ENCODE assay signal across 8 cellular contexts in the genomic region with DNA sequence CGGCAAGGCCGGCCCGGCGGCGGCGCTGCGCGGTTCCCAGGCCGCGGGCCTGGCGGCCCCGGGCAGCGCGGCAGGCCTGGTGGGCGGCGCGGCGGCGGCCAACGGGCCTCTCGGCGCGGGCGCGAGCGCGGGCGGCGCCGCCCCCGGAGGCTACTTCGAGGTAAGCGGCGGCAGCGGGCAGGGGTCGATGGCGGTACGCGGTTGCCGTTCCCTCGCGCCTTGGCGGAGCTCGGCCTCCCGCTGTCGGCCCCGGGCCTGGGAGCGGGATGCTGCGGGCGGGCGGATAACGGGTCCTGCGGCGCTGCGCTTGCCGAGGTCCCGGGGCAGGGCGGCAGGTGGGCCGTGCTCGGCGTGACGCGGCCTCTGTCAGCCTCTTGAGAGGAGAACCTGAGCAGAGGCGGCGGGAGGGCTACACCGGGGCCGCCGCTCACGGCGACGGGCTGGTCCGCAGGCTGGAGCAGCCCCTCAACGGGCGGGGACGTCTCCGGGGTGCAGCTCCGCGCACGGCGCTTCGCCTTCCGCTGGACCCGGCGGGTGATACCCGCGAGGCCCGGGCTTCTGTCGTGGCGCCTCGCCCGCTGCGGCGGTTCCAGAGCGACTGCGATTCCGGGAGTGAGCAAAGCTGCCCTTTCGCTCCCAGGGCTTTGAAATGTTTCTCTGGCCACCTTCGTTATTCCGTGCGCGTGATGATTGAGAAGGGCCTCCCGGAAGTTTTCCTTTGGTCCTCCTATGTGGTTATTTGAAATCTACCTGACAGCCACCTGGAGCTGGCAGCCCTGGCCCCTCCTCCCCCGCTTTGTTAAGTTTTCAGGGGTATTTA. TPM values are rescaled to one million over a fixed set of nuclear protein-coding genes. Genes with fewer than 3 reads are reported as not detected.
DNase-seq lines count a peak whose midpoint lies in the region; ATAC-seq and TF ChIP-seq lines count a peak whose summit lies in the region.

No MANE protein-coding gene starts in this region.

- H3K9me3 ChIP-seq in BE2C (no peaks in the 10 kb centered on the region), body of pancreas (no peaks in the 10 kb centered on the region)

- H3K36me3 ChIP-seq in BE2C = peaks cover 7% of the 10 kb centered on the region
- H3K36me3 ChIP-seq in body of pancreas (replicated peaks in 1 of 2; ENCODE audit: insufficient read depth in 1 of 2, low read depth in 2 of 2) = no peaks in the 10 kb centered on the region

- intact Hi-C loops in body of pancreas (cut with DNase I) = no loop called here

- DNase-seq in BE2C = peak; percentile 58
- DNase-seq in HT-29 (ENCODE audit: low spot score) = peak; percentile 63
- DNase-seq in T-helper 9 cell = peak; percentile 47
- DNase-seq in body of pancreas = peak; percentile 44 to 55 (median 51)
- peak; percentile 13 for DNase-seq in inferior parietal cortex (ENCODE audit: extremely low spot score)
- DNase-seq in stimulated activated CD4-positive, alpha-beta T cell treated with anti-CD3 and anti-CD28 coated beads, Interleukin-12 subunit alpha, Interleukin-12 subunit beta, amount 100 ng/mL, for 24 hours (ENCODE audit: low read depth in 2 of 2) = peak; percentile 24 to 37
- no peak for DNase-seq in NCI-H128 (lab: John Stamatoyannopoulos, UW; ENCODE audit: unreplicated experiment)

- peak; percentile 21 for ATAC-seq in GM19372 (IDR thresholded peaks at IDR 0.05; ENCODE audit: low read depth, unreplicated experiment)
- ATAC-seq in body of pancreas = peak; percentile 27

- H3K4me3 ChIP-seq in BE2C (ENCODE audit: low read depth, low read length) (peak overlapping the region; percentile 92), body of pancreas (peak overlapping the region; percentile 18 to 91)

- H3K4me1 ChIP-seq in BE2C (peaks cover 5% of the 10 kb centered on the region; the same call in 1 of the 2 replicates), body of pancreas (peaks cover 30% of the 10 kb centered on the region)

- no peaks in the 10 kb centered on the region for H3K27me3 ChIP-seq in BE2C
- H3K27me3 ChIP-seq in body of pancreas = no peaks in the 10 kb centered on the region

- TF ChIP-seq CTCF in BE2C (IDR thresholded peaks at IDR 0.05; ENCODE audit: low read depth, low read length) (no peak), body of pancreas (IDR thresholded peaks at IDR 0.05) (no peak)

- TF ChIP-seq POLR2A in body of pancreas (IDR thresholded peaks at IDR 0.05) = peak in 2 of 3 donors; percentile 42 to 55

- peak overlapping the region; percentile 75 to 98 (median 92) for H3K27ac ChIP-seq in body of pancreas

- WGBS in body of pancreas, 2 donors = 0% methylated on average over 12 to 71 of the region's 103 CpGs

RNA-seq across cellular contexts. Expression of gene FAM193A, which starts 0.8 kb away (rescaled TPM):
- 16.7 TPM for polyA plus RNA-seq in BE2C (2012; ENCODE audit: insufficient read depth, insufficient read length, low read depth)
- 13.5 and 13.8 TPM in 2 replicates for total RNA-seq in HT-29 (2014; rRNA removed; shearing (Covaris generic))
- 10 to 100 TPM; 14.8 to 22.7 TPM for total RNA-seq in body of pancreas
